ENCODE assay signal across 8 cellular contexts in the genomic region with DNA sequence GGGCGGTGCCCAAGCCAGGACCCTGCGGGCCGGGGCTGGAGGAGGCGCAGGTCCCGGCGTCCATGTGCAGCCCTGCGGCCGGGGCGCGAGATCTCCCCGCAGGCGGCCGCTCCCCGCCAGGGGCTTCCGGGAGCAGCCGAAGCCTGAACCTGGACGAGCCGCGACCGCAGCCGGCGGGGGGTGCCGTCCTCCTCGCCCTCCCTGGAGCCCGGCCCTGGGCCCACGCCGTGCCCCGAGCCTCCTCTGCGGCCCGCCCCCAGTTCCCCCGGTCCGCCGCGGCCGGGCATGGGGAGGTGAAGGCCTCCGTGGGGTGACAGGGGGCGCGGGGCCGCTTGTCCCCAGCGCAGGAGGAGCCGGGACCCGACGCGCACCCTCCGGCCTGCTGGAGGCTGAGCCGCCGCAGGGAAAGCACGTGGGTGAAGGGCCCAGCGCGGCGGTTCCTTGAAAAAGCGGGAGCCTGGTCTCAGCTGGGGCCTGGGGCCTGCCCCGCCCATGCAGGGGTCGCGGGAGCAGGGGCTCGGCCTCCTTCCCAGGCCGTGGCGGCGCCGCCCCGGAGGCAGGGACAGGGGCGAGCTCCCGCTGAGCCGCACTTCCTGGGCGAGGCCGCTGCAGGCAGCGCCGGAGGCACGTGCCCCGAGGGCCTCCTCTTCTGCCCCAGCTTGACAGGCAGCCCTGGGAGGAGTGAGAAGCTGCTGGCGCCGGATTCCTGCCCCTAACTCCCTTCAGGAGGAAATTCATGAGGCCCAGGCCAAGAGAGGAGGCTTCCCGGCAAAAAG. TPM values are rescaled to one million over a fixed set of nuclear protein-coding genes. Genes with fewer than 3 reads are reported as not detected.
DNase-seq lines count a peak whose midpoint lies in the region; ATAC-seq, FAIRE-seq and TF ChIP-seq lines count a peak whose summit lies in the region.

No MANE protein-coding gene starts in this region.

- H3K36me3 ChIP-seq in right atrium auricular region, result no peaks in the 10 kb centered on the region
- no peaks in the 10 kb centered on the region for H3K36me3 ChIP-seq in small intestine (ENCODE audit: control insufficient read depth in 2 of 2, insufficient read depth in 2 of 2, low read length in 2 of 2)

- whole genome bisulfite sequencing in small intestine, 3 donors, result 8 to 34% (median 17%) methylated on average over 39 to 73 of the region's 73 CpGs

- no peaks in the 10 kb centered on the region for H3K9me3 ChIP-seq in right atrium auricular region
- H3K9me3 ChIP-seq in small intestine (ENCODE audit: control insufficient read depth, low read depth), result no peaks in the 10 kb centered on the region

- in situ Hi-C loops in KBM-7 (cut with MboI; ENCODE audit: low pct_unique_long_range_greater_than_20kb, low sequenced_read_pairs), result no loop called here

- FAIRE-seq in small intestine (lab: Jason Lieb, UNC), result no peak

- no peak overlapping the region for H3K4me3 ChIP-seq in NB4 (ENCODE audit: low read depth, low read length)
- peak overlapping the region; percentile 21 to 54 for H3K4me3 ChIP-seq in right atrium auricular region
- peak overlapping the region; percentile 26 to 45 for H3K4me3 ChIP-seq in small intestine (ENCODE audit: low read depth in 1 of 2, low read length in 2 of 2)

- ATAC-seq in GM21529 (IDR thresholded peaks at IDR 0.05; ENCODE audit: unreplicated experiment) (no peak), HG03457 (IDR thresholded peaks at IDR 0.05; ENCODE audit: unreplicated experiment) (no peak)

- H3K4me1 ChIP-seq in right atrium auricular region, result peaks cover 0 to 26% of the 10 kb centered on the region in 2 donors
- H3K4me1 ChIP-seq in small intestine (ENCODE audit: control insufficient read depth in 2 of 2, insufficient read depth in 1 of 2, low read depth in 1 of 2, low read length in 1 of 2), result no peaks in the 10 kb centered on the region

- H3K27me3 ChIP-seq in right atrium auricular region (no peaks in the 10 kb centered on the region), small intestine (ENCODE audit: control insufficient read depth in 2 of 2, insufficient read depth in 2 of 2, low read length in 2 of 2) (no peaks in the 10 kb centered on the region)

- TF ChIP-seq POLR2A in NB4 (IDR thresholded peaks at IDR 0.05; ENCODE audit: extremely low read depth, insufficient read length), result peak; percentile 26

- TF ChIP-seq CTCF in NB4 (IDR thresholded peaks at IDR 0.05; ENCODE audit: low read depth, low read length) (no peak), right atrium auricular region (IDR thresholded peaks at IDR 0.05) (peak in 1 of 2 donors; percentile 13)

- DNase-seq in CD1c-positive myeloid dendritic cell (ENCODE audit: extremely low spot score) (peak; percentile 71), NB4 (ENCODE audit: low read depth) (peak; percentile 87), activated gamma-delta T cell treated with Interleukin-2 at 50 U/mL for 16 hours (peak; percentile 57), right atrium auricular region (ENCODE audit: low spot score) (no peak), small intestine (peak; percentile 62), KBM-7 (no peak)

- H3K27ac ChIP-seq in right atrium auricular region, result peak overlapping the region; percentile 74 to 75
- peak overlapping the region; percentile 52 to 77 for H3K27ac ChIP-seq in small intestine (ENCODE audit: low read depth in 1 of 2, low read length in 1 of 2)

RNA-seq across cellular contexts. Expression of a gene that starts 55.6 kb away (rescaled TPM):
- 10 to 100 TPM; 82.2 to 82.9 TPM for total RNA-seq in right atrium auricular region
- 10 to 100 TPM; 59.6 to 77.2 (median 71.3) TPM for polyA plus RNA-seq in small intestine

Comparison
In these comparisons a context has a peak if more than half of its experiments do, and no peak if none do; other contexts are left out.
1. DNase-seq: peak in CD1c-positive myeloid dendritic cell (single experiment), NB4 (single experiment), activated gamma-delta T cell treated with Interleukin-2 at 50 U/mL for 16 hours (single experiment) and small intestine (single experiment); none in right atrium auricular region (single experiment) and KBM-7 (single experiment).